1 cellular context compared by ENCODE assay signal in genomic region chr1:43206721-43207228, GRCh38.
TF ChIP-seq lines count a peak whose summit lies in the region.

No MANE protein-coding gene starts in this region.

TF ChIP-seq in HepG2, 621 proteins besides CTCF, POLR2A, EP300 and RAD21 (continues in another document):
- TF ChIP-seq HHEX (CRISPR knock-in tag; IDR thresholded peaks at IDR 0.05), result no peak
- TF ChIP-seq ZNF468 (CRISPR knock-in tag; IDR thresholded peaks at IDR 0.05), result no peak
- peak; percentile 87; the same call in 1 of the 2 replicates for TF ChIP-seq ETV5 (CRISPR knock-in tag; IDR thresholded peaks at IDR 0.05; ENCODE audit: borderline replicate concordance)
- TF ChIP-seq ZNF609 (CRISPR knock-in tag; IDR thresholded peaks at IDR 0.05; ENCODE audit: borderline replicate concordance), result no peak
- no peak; the same call in 1 of the 2 replicates for TF ChIP-seq ARID4A (CRISPR knock-in tag; IDR thresholded peaks at IDR 0.05; ENCODE audit: borderline replicate concordance)
- no peak for TF ChIP-seq ZNF790 (CRISPR knock-in tag; IDR thresholded peaks at IDR 0.05; ENCODE audit: borderline replicate concordance)
- no peak for TF ChIP-seq ZNF382 (CRISPR knock-in tag; IDR thresholded peaks at IDR 0.05; ENCODE audit: borderline replicate concordance)
- TF ChIP-seq RXRA (CRISPR knock-in tag; IDR thresholded peaks at IDR 0.05), result peak; percentile 49; the same call in 1 of the 2 replicates
- no peak for TF ChIP-seq SRSF4 (IDR thresholded peaks at IDR 0.05; ENCODE audit: low read depth, low read length, poor library complexity, severe bottlenecking)
- peak; percentile 100 for TF ChIP-seq TEAD3 (CRISPR knock-in tag; optimal IDR thresholded peaks at IDR 0.05; ENCODE audit: borderline replicate concordance)
- TF ChIP-seq HNRNPK (IDR thresholded peaks at IDR 0.05; ENCODE audit: low read depth, low read length, poor library complexity, severe bottlenecking), result no peak
- TF ChIP-seq ZNF672 (CRISPR knock-in tag; IDR thresholded peaks at IDR 0.05), result no peak
- TF ChIP-seq ZNF710 (CRISPR knock-in tag; IDR thresholded peaks at IDR 0.05; ENCODE audit: borderline replicate concordance), result 0 out of 2 replicates have a peak, but pooled peaks have one; percentile 31
- no peak for TF ChIP-seq ZNF33A (CRISPR knock-in tag; IDR thresholded peaks at IDR 0.05; ENCODE audit: borderline replicate concordance)
- 0 out of 2 replicates have a peak, but pooled peaks have one; percentile 51 for TF ChIP-seq ZZZ3 (CRISPR knock-in tag; IDR thresholded peaks at IDR 0.05; ENCODE audit: borderline replicate concordance)
- TF ChIP-seq SOX5 (CRISPR knock-in tag; IDR thresholded peaks at IDR 0.05; ENCODE audit: borderline replicate concordance), result peak; percentile 40; the same call in 1 of the 2 replicates
- TF ChIP-seq ARNT2 (CRISPR knock-in tag; IDR thresholded peaks at IDR 0.05; ENCODE audit: low read depth), result no peak
- no peak for TF ChIP-seq EHMT2 (IDR thresholded peaks at IDR 0.05; ENCODE audit: borderline replicate concordance, low read depth, low read length)
- TF ChIP-seq TIGD3 (CRISPR knock-in tag; IDR thresholded peaks at IDR 0.05; ENCODE audit: borderline replicate concordance), result no peak
- no peak for TF ChIP-seq ZBTB42 (CRISPR knock-in tag; IDR thresholded peaks at IDR 0.05)
- TF ChIP-seq IRF2 (CRISPR knock-in tag; IDR thresholded peaks at IDR 0.05), result peak; percentile 38; the same call in 1 of the 2 replicates
- TF ChIP-seq ZNF263 (CRISPR knock-in tag; IDR thresholded peaks at IDR 0.05), result no peak
- no peak for TF ChIP-seq ZNF772 (CRISPR knock-in tag; IDR thresholded peaks at IDR 0.05)
- TF ChIP-seq GFI1 (CRISPR knock-in tag; IDR thresholded peaks at IDR 0.05; ENCODE audit: borderline replicate concordance), result no peak
- TF ChIP-seq PLRG1 (conservative IDR thresholded peaks at IDR 0.05), result no peak
- no peak for TF ChIP-seq ZNF547 (CRISPR knock-in tag; IDR thresholded peaks at IDR 0.05)
- no peak for TF ChIP-seq ZNF432 (CRISPR knock-in tag; IDR thresholded peaks at IDR 0.05; ENCODE audit: borderline replicate concordance)
- TF ChIP-seq ELF1 (CRISPR knock-in tag; IDR thresholded peaks at IDR 0.05), result peak; percentile 52; the same call in 1 of the 2 replicates
- TF ChIP-seq GATAD2A (CRISPR knock-in tag; IDR thresholded peaks at IDR 0.05), result peak; percentile 63
- no peak for TF ChIP-seq AHDC1 (CRISPR knock-in tag; IDR thresholded peaks at IDR 0.05; ENCODE audit: borderline replicate concordance)
- no peak for TF ChIP-seq HMGXB3 (CRISPR knock-in tag; IDR thresholded peaks at IDR 0.05; ENCODE audit: borderline replicate concordance)
